In the genomic region with DNA sequence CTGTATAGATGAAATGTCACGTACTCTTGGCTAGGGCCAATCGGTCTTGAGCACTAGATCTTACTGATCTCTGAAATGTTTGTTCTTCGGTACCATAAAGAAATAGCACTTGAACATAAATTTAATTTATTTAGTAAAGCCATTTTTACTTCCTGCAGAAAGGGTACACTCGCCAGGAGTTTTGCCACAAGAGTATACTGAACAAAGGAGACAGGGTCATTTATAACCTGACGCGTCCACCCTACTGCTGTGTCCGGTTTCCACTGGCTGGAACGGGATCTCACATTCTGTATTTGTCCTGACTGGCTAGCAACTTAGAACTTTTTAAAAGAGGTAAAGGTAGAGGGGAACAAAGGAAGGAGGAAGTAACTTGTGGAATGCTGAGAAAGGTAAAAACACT, we compare ENCODE assay signal across 8 cellular contexts. TPM values are rescaled to one million over a fixed set of nuclear protein-coding genes. Genes with fewer than 3 reads are reported as not detected.
DNase-seq lines count a peak whose midpoint lies in the region; ATAC-seq and TF ChIP-seq lines count a peak whose summit lies in the region.
"Not testable (repeated sequence)": the region's sequence is repeated elsewhere in the genome, so short reads cannot be mapped to it uniquely, and the experiment has no call there.

No MANE protein-coding gene starts in this region.

- not testable (repeated sequence) for ATAC-seq in IMR-90 (ENCODE audit: low read depth); WTC11; stimulated activated naive CD8-positive, alpha-beta T cell treated with anti-CD3 and anti-CD28 coated beads, Interleukin-15, amount 100 ng/mL, for 72 hours

- H2BK120ac ChIP-seq in IMR-90 (ENCODE audit: low read depth, low read length) = not testable (repeated sequence)

- not testable (repeated sequence) for BruUV-seq in IMR-90 (replicated peaks; lab: Mats Ljungman, UMichigan)

- not testable (repeated sequence) for H3K9me3 Mint-ChIP-seq in WTC11; activated naive CD4-positive, alpha-beta T cell treated with anti-CD3 and anti-CD28 coated beads, Interleukin-2, amount 50 U/mL, for 24 hours; chondrocyte (ENCODE audit: low read depth); stimulated activated naive CD8-positive, alpha-beta T cell treated with anti-CD3 and anti-CD28 coated beads, Interleukin-15, amount 100 ng/mL, for 72 hours

- not testable (repeated sequence) for H2AFZ ChIP-seq in IMR-90 (replicated peaks; ENCODE audit: low read length, poor library complexity)

- H4K20me1 ChIP-seq in IMR-90 (ENCODE audit: insufficient read depth, low read length) = peaks cover 12% of the 10 kb centered on the region; the same call in 1 of the 2 replicates

- peak overlapping the region; percentile 53; the same call in 1 of the 2 replicates for H3K23ac ChIP-seq in IMR-90 (ENCODE audit: low read depth, low read length)

- not testable (repeated sequence) for H3K4ac ChIP-seq in IMR-90 (ENCODE audit: low read depth, low read length)

- H3K4me2 ChIP-seq in IMR-90 (ENCODE audit: low read depth, low read length) = not testable (repeated sequence)

- H3K27me3 ChIP-seq in IMR-90 (ENCODE audit: control insufficient read depth, insufficient read depth, low read length); neutrophil: not testable (repeated sequence)

- in situ Hi-C loops in IMR-90 (cut with MboI; ENCODE audit: low sequenced_read_pairs) = loop anchor here (10.0 to 25.0 kb wide), 2 partner anchors 428 to 625 kb away; no protein-coding TSS in a partner anchor

- intact Hi-C loops in IMR-90 (cut with micrococcal nuclease) = not testable (repeated sequence)

- not testable (repeated sequence) for H2AK5ac ChIP-seq in IMR-90 (ENCODE audit: low read depth, low read length)

- H3K4me1 ChIP-seq in IMR-90 (ENCODE audit: control insufficient read depth, insufficient read depth, low read length) (peaks cover 18% of the 10 kb centered on the region), neutrophil (ENCODE audit: control insufficient read depth in 1 of 2, insufficient read depth in 1 of 2, low read depth in 1 of 2, low read length in 1 of 2) (peaks cover 20 to 25% of the 10 kb centered on the region in 2 experiments)

- not testable (repeated sequence) for H3K36me3 ChIP-seq in IMR-90 (ENCODE audit: control insufficient read depth, insufficient read depth, low read length)
- H3K36me3 ChIP-seq in neutrophil = peaks cover 26% of the 10 kb centered on the region

- H3K9ac ChIP-seq in IMR-90 (ENCODE audit: low read depth, low read length) = not testable (repeated sequence)

- H3K9me1 ChIP-seq in IMR-90 (ENCODE audit: insufficient read depth, low read length) = peaks cover 18% of the 10 kb centered on the region

- not testable (repeated sequence) for H2BK5ac ChIP-seq in IMR-90 (ENCODE audit: low read depth, low read length, poor library complexity, severe bottlenecking)

- not testable (repeated sequence) for H4K5ac ChIP-seq in IMR-90 (ENCODE audit: low read depth, low read length)

- H3K79me1 ChIP-seq in IMR-90 (ENCODE audit: low read depth in 1 of 2, low read length in 2 of 2) = peaks cover 17 to 55% of the 10 kb centered on the region in 2 experiments

- H2AK9ac ChIP-seq in IMR-90 (replicated peaks; ENCODE audit: low read depth, low read length, poor library complexity) = not testable (repeated sequence)

- H4K8ac ChIP-seq in IMR-90 (ENCODE audit: low read depth in 2 of 2, low read length in 2 of 2) = not testable (repeated sequence)

- no CpG with 5 or more reads among the region's 8 CpGs for WGBS in IMR-90 (ENCODE audit: extremely low coverage in 2 of 2, insufficient read length in 1 of 2), 2 experiments

- H3K27ac Mint-ChIP-seq in WTC11 (peak overlapping the region; percentile 71; the same call in 1 of the 2 replicates), chondrocyte (ENCODE audit: unreplicated experiment) (peak overlapping the region; percentile 10)
- peak overlapping the region; percentile 92 for H3K27ac Mint-ChIP-seq in activated naive CD4-positive, alpha-beta T cell treated with anti-CD3 and anti-CD28 coated beads, Interleukin-2, amount 50 U/mL, for 24 hours
- H3K27ac Mint-ChIP-seq in stimulated activated naive CD8-positive, alpha-beta T cell treated with anti-CD3 and anti-CD28 coated beads, Interleukin-15, amount 100 ng/mL, for 72 hours = peak overlapping the region; percentile 45 to 50

- TF ChIP-seq POLR2A in IMR-90 (IDR thresholded peaks at IDR 0.05; ENCODE audit: low read depth, low read length) = not testable (repeated sequence)

- H4K91ac ChIP-seq in IMR-90 (ENCODE audit: insufficient read depth, low read depth, low read length) = not testable (repeated sequence)

- not testable (repeated sequence) for TF ChIP-seq CTCF in 22Rv1 (IDR thresholded peaks at IDR 0.05); IMR-90 (conservative IDR thresholded peaks at IDR 0.05; ENCODE audit: low read depth, low read length); WTC11 (IDR thresholded peaks at IDR 0.05); chondrocyte (IDR thresholded peaks at IDR 0.05); neutrophil (IDR thresholded peaks at IDR 0.05)

- H3K9me3 ChIP-seq in IMR-90 (ENCODE audit: control insufficient read depth, insufficient read depth, low read length); neutrophil: not testable (repeated sequence)

- peak overlapping the region; percentile 8; the same call in 1 of the 2 replicates for H2BK20ac ChIP-seq in IMR-90 (ENCODE audit: low read depth, low read length)

- not testable (repeated sequence) for H3K18ac ChIP-seq in IMR-90 (ENCODE audit: low read depth, low read length)

- H3K4me3 ChIP-seq in IMR-90 (ENCODE audit: insufficient read depth, low read depth, low read length); neutrophil (ENCODE audit: low read depth in 1 of 2, low read length in 1 of 2): not testable (repeated sequence)

- dilution Hi-C loops in IMR-90 (cut with HindIII; ENCODE audit: low sequenced_read_pairs, unreplicated experiment) = not testable (repeated sequence)

- POLR2A ChIA-PET in IMR-90 (lab: Charles Lee; ENCODE audit: unreplicated experiment); WTC11 (lab: Charles Lee): not testable (repeated sequence)

- H3K27me3 Mint-ChIP-seq in WTC11 (ENCODE audit: low read depth); activated naive CD4-positive, alpha-beta T cell treated with anti-CD3 and anti-CD28 coated beads, Interleukin-2, amount 50 U/mL, for 24 hours; chondrocyte (ENCODE audit: low read depth); stimulated activated naive CD8-positive, alpha-beta T cell treated with anti-CD3 and anti-CD28 coated beads, Interleukin-15, amount 100 ng/mL, for 72 hours: not testable (repeated sequence)

- H3K4me1 Mint-ChIP-seq in WTC11 = peaks cover 35% of the 10 kb centered on the region
- H3K4me1 Mint-ChIP-seq in activated naive CD4-positive, alpha-beta T cell treated with anti-CD3 and anti-CD28 coated beads, Interleukin-2, amount 50 U/mL, for 24 hours = peaks cover 85% of the 10 kb centered on the region
- peaks cover 76% of the 10 kb centered on the region for H3K4me1 Mint-ChIP-seq in chondrocyte (ENCODE audit: low read depth)
- peaks cover 74% of the 10 kb centered on the region for H3K4me1 Mint-ChIP-seq in stimulated activated naive CD8-positive, alpha-beta T cell treated with anti-CD3 and anti-CD28 coated beads, Interleukin-15, amount 100 ng/mL, for 72 hours

- not testable (repeated sequence) for H3K4me3 Mint-ChIP-seq in WTC11; chondrocyte (ENCODE audit: unreplicated experiment); stimulated activated naive CD8-positive, alpha-beta T cell treated with anti-CD3 and anti-CD28 coated beads, Interleukin-15, amount 100 ng/mL, for 72 hours
- H3K4me3 Mint-ChIP-seq in activated naive CD4-positive, alpha-beta T cell treated with anti-CD3 and anti-CD28 coated beads, Interleukin-2, amount 50 U/mL, for 24 hours = peak overlapping the region; percentile 28

- H3K27ac ChIP-seq in 22Rv1 (peak overlapping the region; percentile 14), neutrophil (peak overlapping the region; percentile 68)
- H3K27ac ChIP-seq in IMR-90 (ENCODE audit: insufficient read depth, low read length) = not testable (repeated sequence)

- H3K14ac ChIP-seq in IMR-90 (replicated peaks; ENCODE audit: low read depth, low read length) = peak overlapping the region; percentile 43; the same call in 1 of the 2 replicates

- H2BK15ac ChIP-seq in IMR-90 (ENCODE audit: low read depth, low read length) = not testable (repeated sequence)

- CTCF ChIA-PET in IMR-90 (lab: Yijun Ruan, JAX); WTC11 (lab: Charles Lee): not testable (repeated sequence)

- not testable (repeated sequence) for DNase-seq in IMR-90; WTC11 (ENCODE audit: low spot score); chondrocyte (ENCODE audit: low spot score); stimulated activated naive CD8-positive, alpha-beta T cell treated with anti-CD3 and anti-CD28 coated beads, Interleukin-15, amount 100 ng/mL, for 72 hours
- DNase-seq in left kidney (ENCODE audit: low read depth, low spot score) = peak; percentile 31

- H3K56ac ChIP-seq in IMR-90 (ENCODE audit: extremely low read depth, insufficient read depth, low read length) = not testable (repeated sequence)

- peaks cover 32% of the 10 kb centered on the region for H3K36me3 Mint-ChIP-seq in WTC11
- peaks cover 13% of the 10 kb centered on the region for H3K36me3 Mint-ChIP-seq in activated naive CD4-positive, alpha-beta T cell treated with anti-CD3 and anti-CD28 coated beads, Interleukin-2, amount 50 U/mL, for 24 hours
- H3K36me3 Mint-ChIP-seq in chondrocyte (ENCODE audit: low read depth) = not testable (repeated sequence)

- not testable (repeated sequence) for TF ChIP-seq RAD21 in IMR-90 (IDR thresholded peaks at IDR 0.05; ENCODE audit: low read length)

RNA-seq across cellular contexts. Expression of a gene that starts 29.4 kb away (rescaled TPM):
- total RNA-seq in IMR-90 (2012; rRNA removed) (64.5 and 90.3 TPM in 2 replicates), WTC11 (2021) (183 to 195 TPM (median 185 TPM) in 3 replicates), chondrocyte (70.0 to 88.1 TPM (median 72.1 TPM) in 3 replicates)
- polyA plus RNA-seq in IMR-90 (2012; rRNA removed) = 103 and 113 TPM in 2 replicates
- 20.1 and 38.4 TPM in 2 replicates for polyA plus RNA-seq in IMR-90 (2012; cell fraction: cytosol; rRNA removed)
- 6.4 and 41.8 TPM in 2 replicates for polyA plus RNA-seq in IMR-90 (2012; cell fraction: nucleus; rRNA removed; ENCODE audit: low replicate concordance)

RNA-seq across cellular contexts. Expression of a gene that starts 34.7 kb away (rescaled TPM):
- total RNA-seq in IMR-90 (2012; rRNA removed) (25.6 and 61.9 TPM in 2 replicates), WTC11 (2021) (51.3 to 56.9 TPM (median 56.5 TPM) in 3 replicates), chondrocyte (48.3 to 69.0 TPM (median 67.1 TPM) in 3 replicates)
- polyA plus RNA-seq in IMR-90 (2012; rRNA removed) = 17.8 and 23.6 TPM in 2 replicates
- 6.2 and 9.8 TPM in 2 replicates for polyA plus RNA-seq in IMR-90 (2012; cell fraction: cytosol; rRNA removed)
- 5.4 and 9.6 TPM in 2 replicates for polyA plus RNA-seq in IMR-90 (2012; cell fraction: nucleus; rRNA removed; ENCODE audit: low replicate concordance)

RNA-seq across cellular contexts. Expression of a gene that starts 54.9 kb away (rescaled TPM):
- total RNA-seq in IMR-90 (2012; rRNA removed) (90.7 and 124 TPM in 2 replicates), WTC11 (2021) (112 to 124 TPM (median 121 TPM) in 3 replicates), chondrocyte (41.4 to 44.4 TPM (median 42.0 TPM) in 3 replicates)
- 48.0 and 64.2 TPM in 2 replicates for polyA plus RNA-seq in IMR-90 (2012; rRNA removed)
- polyA plus RNA-seq in IMR-90 (2012; cell fraction: cytosol; rRNA removed) = 6.7 and 15.9 TPM in 2 replicates
- 1.5 and 27.9 TPM in 2 replicates for polyA plus RNA-seq in IMR-90 (2012; cell fraction: nucleus; rRNA removed; ENCODE audit: low replicate concordance)

Comparison
In these comparisons a context has a peak if more than half of its experiments do, and no peak if none do; other contexts are left out.
1. H3K27ac Mint-ChIP-seq: peak in every context shown above with its lines; median percentile 92 in activated naive CD4-positive, alpha-beta T cell treated with anti-CD3 and anti-CD28 coated beads, Interleukin-2, amount 50 U/mL, for 24 hours; 71 in WTC11; 48 in stimulated activated naive CD8-positive, alpha-beta T cell treated with anti-CD3 and anti-CD28 coated beads, Interleukin-15, amount 100 ng/mL, for 72 hours; 10 in chondrocyte.